Comparison of ENCODE assay signal across 11 cellular contexts in genomic region chr13:112994084-112994780, GRCh38.
"Had no signal": no experiment of that assay in that cellular context is flagged by ENCODE, and none has a peak within 500 bp of the region (broad histone marks: within the 10 kb centered on the region; RNA-seq: fewer than 3 reads in every experiment).

No MANE protein-coding gene starts in this region.

- H3K4me3 ChIP-seq: sigmoid colon had no signal

- H3K9me3 ChIP-seq: sigmoid colon had no signal

- H3K9me3 Mint-ChIP-seq: activated T-helper 17 cell treated with anti-CD3 and anti-CD28 coated beads, Interleukin-2, amount 50 U/mL, for 72 hours; stimulated activated effector memory CD8-positive, alpha-beta T cell treated with anti-CD3 and anti-CD28 coated beads, Interleukin-12 subunit alpha, Interleukin-12 subunit beta, amount 100 ng/mL, for 72 hours had no signal

- FAIRE-seq: frontal cortex, islet of Langerhans had no signal

- H3K4me1 ChIP-seq: sigmoid colon had no signal

- H3K36me3 ChIP-seq: brain microvascular endothelial cell, sigmoid colon had no signal

- H3K27ac Mint-ChIP-seq: activated T-helper 17 cell treated with anti-CD3 and anti-CD28 coated beads, Interleukin-2, amount 50 U/mL, for 72 hours; stimulated activated effector memory CD8-positive, alpha-beta T cell treated with anti-CD3 and anti-CD28 coated beads, Interleukin-12 subunit alpha, Interleukin-12 subunit beta, amount 100 ng/mL, for 72 hours had no signal

- ATAC-seq: activated T-helper 17 cell treated with anti-CD3 and anti-CD28 coated beads, Interleukin-2, amount 50 U/mL, for 72 hours; stimulated activated effector memory CD8-positive, alpha-beta T cell treated with anti-CD3 and anti-CD28 coated beads, Interleukin-12 subunit alpha, Interleukin-12 subunit beta, amount 100 ng/mL, for 72 hours had no signal

- H3K4me3 Mint-ChIP-seq: activated T-helper 17 cell treated with anti-CD3 and anti-CD28 coated beads, Interleukin-2, amount 50 U/mL, for 72 hours; nephron; stimulated activated effector memory CD8-positive, alpha-beta T cell treated with anti-CD3 and anti-CD28 coated beads, Interleukin-12 subunit alpha, Interleukin-12 subunit beta, amount 100 ng/mL, for 72 hours had no signal

- H3K27me3 ChIP-seq: brain microvascular endothelial cell had no signal

- H3K27me3 Mint-ChIP-seq: activated T-helper 17 cell treated with anti-CD3 and anti-CD28 coated beads, Interleukin-2, amount 50 U/mL, for 72 hours had no signal

- DNase-seq: activated CD4-positive, CD25-positive, alpha-beta regulatory T cell treated with anti-CD3 and anti-CD28 coated beads, Interleukin-2, amount 50 U/mL, for 72 hours; activated naive CD4-positive, alpha-beta T cell treated with Interleukin-2 at 50 U/mL for 16 hours; anterior cingulate cortex; brain microvascular endothelial cell; effector CD8-positive, alpha-beta T cell; sigmoid colon had no signal

- H3K27ac ChIP-seq: brain microvascular endothelial cell, sigmoid colon had no signal

- H3K4me1 Mint-ChIP-seq: activated T-helper 17 cell treated with anti-CD3 and anti-CD28 coated beads, Interleukin-2, amount 50 U/mL, for 72 hours; stimulated activated effector memory CD8-positive, alpha-beta T cell treated with anti-CD3 and anti-CD28 coated beads, Interleukin-12 subunit alpha, Interleukin-12 subunit beta, amount 100 ng/mL, for 72 hours had no signal
